Comparison of ENCODE assay signal across 8 cellular contexts in the genomic region with DNA sequence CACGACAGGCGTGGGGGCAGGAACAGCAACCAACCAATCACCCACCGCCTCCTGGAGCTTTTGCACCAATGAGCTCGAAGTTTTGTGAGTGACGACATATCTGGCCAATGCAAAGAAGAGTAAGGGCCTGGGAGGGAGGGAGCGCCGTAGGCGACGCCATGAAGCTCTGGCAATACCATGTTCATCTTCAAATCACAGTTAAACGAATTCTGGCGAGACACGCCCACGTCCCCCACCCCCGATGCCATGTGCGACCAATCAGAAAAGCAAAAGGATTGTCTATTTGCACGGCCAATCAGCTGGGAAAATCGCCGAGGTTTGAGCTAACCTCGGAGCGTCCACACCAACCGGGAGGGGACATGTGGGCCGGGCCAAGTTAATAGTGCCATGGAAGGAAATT. TPM values are rescaled to one million over a fixed set of nuclear protein-coding genes. Genes with fewer than 3 reads are reported as not detected.
DNase-seq lines count a peak whose midpoint lies in the region; ATAC-seq and TF ChIP-seq lines count a peak whose summit lies in the region.
"Not testable (repeated sequence)": the region's sequence is repeated elsewhere in the genome, so short reads cannot be mapped to it uniquely, and the experiment has no call there.

ARL17B (minus strand) TSS at position 12 of the 400 bp plus-strand sequence. CDS start 3,369 bp downstream, outside the sequence.

- peak; percentile 79 for DNase-seq in activated CD4-positive, CD25-positive, alpha-beta regulatory T cell treated with anti-CD3 and anti-CD28 coated beads, Interleukin-2, amount 50 U/mL, for 72 hours
- peak; percentile 82 to 99 for DNase-seq in heart right ventricle
- DNase-seq in psoas muscle: peak; percentile 78 to 90
- DNase-seq in stimulated activated naive CD8-positive, alpha-beta T cell treated with anti-CD3 and anti-CD28 coated beads, Interleukin-15, Interleukin-2, amounts not matched to agents 100 U/mL and 50 U/mL, for 24 hours: peak; percentile 78

- H3K36me3 Mint-ChIP-seq in activated naive CD8-positive, alpha-beta T cell: not testable (repeated sequence)

- not testable (repeated sequence) for H3K27ac ChIP-seq in heart right ventricle, psoas muscle

- H3K36me3 ChIP-seq in heart right ventricle; psoas muscle (ENCODE audit: insufficient read depth in 1 of 2, low read depth in 1 of 2): not testable (repeated sequence)

- not testable (repeated sequence) for H3K9me3 ChIP-seq in heart right ventricle, psoas muscle

- not testable (repeated sequence) for H3K9me3 Mint-ChIP-seq in activated naive CD8-positive, alpha-beta T cell (ENCODE audit: low read depth)

- WGBS in heart right ventricle, 2 donors: 0% methylated on average over 14 of the region's 22 CpGs; no CpG with 5 or more reads in 1 of the 2 donors
- 0% methylated on average over 1 to 14 of the region's 22 CpGs; no CpG with 5 or more reads in 1 of the 3 donors for WGBS in psoas muscle, 3 donors

- intact Hi-C loops in heart right ventricle (cut with DNase I); psoas muscle (cut with DNase I): not testable (repeated sequence)

- H3K27ac Mint-ChIP-seq in activated naive CD8-positive, alpha-beta T cell: not testable (repeated sequence)

- peak within 1 kb of the TSS; percentile 60 for H3K4me3 Mint-ChIP-seq in activated naive CD8-positive, alpha-beta T cell

- H3K4me1 Mint-ChIP-seq in activated naive CD8-positive, alpha-beta T cell (ENCODE audit: low read depth): not testable (repeated sequence)

- not testable (repeated sequence) for H3K27me3 ChIP-seq in heart right ventricle; psoas muscle (ENCODE audit: insufficient read depth in 3 of 3, low read length in 2 of 3)

- not testable (repeated sequence) for TF ChIP-seq CTCF in heart right ventricle (IDR thresholded peaks at IDR 0.05); psoas muscle (IDR thresholded peaks at IDR 0.05)

- H3K27me3 Mint-ChIP-seq in activated naive CD8-positive, alpha-beta T cell: not testable (repeated sequence)

- ATAC-seq in GM18498 (IDR thresholded peaks at IDR 0.05; ENCODE audit: unreplicated experiment) (peak; percentile 91), GM21737 (IDR thresholded peaks at IDR 0.05; ENCODE audit: unreplicated experiment) (peak; percentile 95), HG03439 (IDR thresholded peaks at IDR 0.05; ENCODE audit: unreplicated experiment) (peak; percentile 86), heart right ventricle (peak; percentile 99 to 100 (median 100)), psoas muscle (peak; percentile 97 to 99 (median 98))
- ATAC-seq in stimulated activated naive CD8-positive, alpha-beta T cell treated with anti-CD3 and anti-CD28 coated beads, Interleukin-15, Interleukin-2, amounts not matched to agents 100 U/mL and 50 U/mL, for 24 hours: peak; percentile 99

- not testable (repeated sequence) for H3K4me1 ChIP-seq in heart right ventricle, psoas muscle

- H3K4me3 ChIP-seq in heart right ventricle: peak within 1 kb of the TSS in 4 of 10 donors; percentile 15 to 37 (median 26)
- H3K4me3 ChIP-seq in psoas muscle: not testable (repeated sequence)

RNA-seq across cellular contexts. Expression of gene ARL17B, which starts in this region (rescaled TPM):
- total RNA-seq in heart right ventricle: 10 to 100 TPM in 2 of 10 donors, 1 to 10 TPM in 8; 3.6 to 16.0 (median 8.5) TPM
- 1 to 10 TPM; 5.5 to 7.5 TPM for polyA plus RNA-seq in heart right ventricle
- 10 to 100 TPM in 1 of 4 donors, 1 to 10 TPM in 3; 7.6 to 12.5 (median 8.2) TPM for total RNA-seq in psoas muscle
- 10 to 100 TPM in 1 of 3 donors, 1 to 10 TPM in 2; 3.8 to 27.1 (median 8.7) TPM for polyA plus RNA-seq in psoas muscle
